Comparison of ENCODE assay signal across 8 cellular contexts in genomic region chr7:106285051-106285800, GRCh38. TPM values are rescaled to one million over a fixed set of nuclear protein-coding genes. Genes with fewer than 3 reads are reported as not detected.
DNase-seq lines count a peak whose midpoint lies in the region; ATAC-seq and TF ChIP-seq lines count a peak whose summit lies in the region.

No MANE protein-coding gene starts in this region.

- peak overlapping the region; percentile 85 to 91 for H3K4me3 Mint-ChIP-seq in activated T-cell treated with anti-CD3 and anti-CD28 coated beads, Interleukin-2, amount 50 U/mL, for 72 hours

- DNase-seq in DMS79 (lab: John Stamatoyannopoulos, UW) (peak; percentile 92), KG1 (lab: John Stamatoyannopoulos, UW) (peak; percentile 88), esophagus squamous epithelium (lab: John Stamatoyannopoulos, UW) (peak; percentile 91), myocyte (ENCODE audit: low read depth) (peak; percentile 99)
- DNase-seq in activated T-cell treated with anti-CD3 and anti-CD28 coated beads, Interleukin-2, amount 50 U/mL, for 72 hours = peak; percentile 100
- DNase-seq in stimulated activated CD8-positive, alpha-beta memory T cell treated with anti-CD3 and anti-CD28 coated beads, Interleukin-7, amount 100 ng/mL, for 4 hours (ENCODE audit: low read depth in 2 of 2) = peak; percentile 99 to 100

- H3K27ac Mint-ChIP-seq in activated T-cell treated with anti-CD3 and anti-CD28 coated beads, Interleukin-2, amount 50 U/mL, for 72 hours = peak overlapping the region; percentile 94

- peaks cover 54% of the 10 kb centered on the region for H3K4me1 Mint-ChIP-seq in activated T-cell treated with anti-CD3 and anti-CD28 coated beads, Interleukin-2, amount 50 U/mL, for 72 hours (ENCODE audit: low read depth)

- intact Hi-C loops in esophagus squamous epithelium (cut with DNase I) = loop anchor here (5.0 to 10.0 kb wide), 2 partner anchors 140 to 157 kb away; no protein-coding TSS in a partner anchor

- H3K36me3 Mint-ChIP-seq in activated T-cell treated with anti-CD3 and anti-CD28 coated beads, Interleukin-2, amount 50 U/mL, for 72 hours (ENCODE audit: insufficient read depth in 2 of 2) = peaks cover 11 to 30% of the 10 kb centered on the region in 2 donors

- WGBS in esophagus squamous epithelium, 2 donors = 0 to 1% methylated on average over 4 to 37 of the region's 68 CpGs

- H3K27ac ChIP-seq in esophagus squamous epithelium = peak overlapping the region; percentile 94 to 99 (median 99)

- peak overlapping the region; percentile 70 to 88 (median 87) for H3K4me3 ChIP-seq in esophagus squamous epithelium

- peak; percentile 81 for ATAC-seq in GM21737 (IDR thresholded peaks at IDR 0.05; ENCODE audit: unreplicated experiment)
- peak; percentile 83 to 86 for ATAC-seq in activated T-cell treated with anti-CD3 and anti-CD28 coated beads, Interleukin-2, amount 50 U/mL, for 72 hours (replicated peaks in 1 of 2)

- no peaks in the 10 kb centered on the region for H3K27me3 Mint-ChIP-seq in activated T-cell treated with anti-CD3 and anti-CD28 coated beads, Interleukin-2, amount 50 U/mL, for 72 hours (ENCODE audit: low read depth)

- H3K4me1 ChIP-seq in esophagus squamous epithelium = peaks cover 0 to 59% (median 0%) of the 10 kb centered on the region in 3 donors

- no peaks in the 10 kb centered on the region for H3K9me3 ChIP-seq in esophagus squamous epithelium

- peak in 3 of 4 donors; percentile 21 to 66 (median 61) for TF ChIP-seq POLR2A in esophagus squamous epithelium (IDR thresholded peaks at IDR 0.05)

- no peaks in the 10 kb centered on the region for H3K9me3 Mint-ChIP-seq in activated T-cell treated with anti-CD3 and anti-CD28 coated beads, Interleukin-2, amount 50 U/mL, for 72 hours

- no peaks in the 10 kb centered on the region for H3K36me3 ChIP-seq in esophagus squamous epithelium

- H3K27me3 ChIP-seq in esophagus squamous epithelium = no peaks in the 10 kb centered on the region

- no peak for TF ChIP-seq CTCF in esophagus squamous epithelium (IDR thresholded peaks at IDR 0.05)

TF ChIP-seq in PFSK-1, 5 proteins besides CTCF, POLR2A, EP300 and RAD21:
- TF ChIP-seq SIN3A (IDR thresholded peaks at IDR 0.05; ENCODE audit: borderline replicate concordance, insufficient read depth, low read length) (peak; percentile 36; the same call in 1 of the 2 replicates), REST (IDR thresholded peaks at IDR 0.05; ENCODE audit: insufficient read depth in 1 of 2, low read depth in 2 of 2, low read length in 2 of 2) (0 out of 4 replicates have a peak, but pooled peaks of 1 of the 2 experiments have one; percentile 4), FOXP2 (optimal IDR thresholded peaks at IDR 0.05; ENCODE audit: borderline replicate concordance, extremely low read depth, extremely low read length, insufficient read depth) (peak; percentile 88), POLR2AphosphoS5 (IDR thresholded peaks at IDR 0.05; ENCODE audit: low read depth, low read length) (peak; percentile 86), TAF1 (IDR thresholded peaks at IDR 0.05; ENCODE audit: borderline replicate concordance, insufficient read depth, low read length) (peak; percentile 48; the same call in 1 of the 2 replicates)
TF ChIP-seq in PFSK-1: peak in this region for 5.

RNA-seq across cellular contexts. Expression of gene NAMPT, which starts 0.4 kb away (rescaled TPM):
- polyA plus RNA-seq in PFSK-1 (2012; ENCODE audit: insufficient read length, low read depth) = 84.1 TPM
- 1,000 to 10,000 TPM in 1 of 2 donors, 100 to 1,000 TPM in 1; 819 to 1,006 TPM for total RNA-seq in activated T-cell treated with anti-CD3 and anti-CD28 coated beads, Interleukin-2, amount 50 U/mL, for 72 hours
- total RNA-seq in esophagus squamous epithelium (100 to 1,000 TPM; 274 to 823 (median 604) TPM), myocyte (85.3 and 163 TPM in 2 replicates)
- polyA plus RNA-seq in myocyte (2012) = 14.4 TPM

Comparison
In these comparisons a context has a peak if more than half of its experiments do, and no peak if none do; other contexts are left out.
1. Peak in every context shown above with its lines: DNase-seq, ATAC-seq, H3K4me3 ChIP-seq and H3K27ac ChIP-seq.